ENCODE assay signal across 22 cellular contexts in genomic region chr9:131049829-131050715, GRCh38. TPM values are rescaled to one million over a fixed set of nuclear protein-coding genes. Genes with fewer than 3 reads are reported as not detected.
DNase-seq lines count a peak whose midpoint lies in the region; ATAC-seq, FAIRE-seq and TF ChIP-seq lines count a peak whose summit lies in the region.
"Had no signal": no experiment of that assay in that cellular context is flagged by ENCODE, and none has a peak within 500 bp of the region (broad histone marks: within the 10 kb centered on the region; RNA-seq: fewer than 3 reads in every experiment).

No MANE protein-coding gene starts in this region.

- peak overlapping the region in 1 of 2 experiments; percentile 4; a peak in 1 of 4 replicates for H3K9ac ChIP-seq in K562 (ENCODE audit: insufficient read depth in 1 of 2, low read depth in 2 of 2, low read length in 2 of 2)

- no peak for FAIRE-seq in K562 (lab: Jason Lieb, UNC)
- FAIRE-seq: GM12878 had no signal

- H3K27me3 ChIP-seq in heart left ventricle (peaks cover 0 to 10% (median 0%) of the 10 kb centered on the region in 9 donors), K562 (ENCODE audit: control insufficient read depth in 2 of 2, insufficient read depth in 2 of 2, low read length in 2 of 2) (peaks cover 62 to 79% of the 10 kb centered on the region in 2 experiments), osteoblast (ENCODE audit: insufficient read depth, low read length) (peaks cover 14% of the 10 kb centered on the region)

- TF ChIP-seq POLR2A in heart left ventricle (IDR thresholded peaks at IDR 0.05) (no peak), K562 (conservative IDR thresholded peaks at IDR 0.05) (no peak)

- peaks cover 4% of the 10 kb centered on the region for H3K9me1 ChIP-seq in K562 (ENCODE audit: control insufficient read depth, insufficient read depth, low read length)

- no peak overlapping the region for H3K4me3 ChIP-seq in heart left ventricle
- H3K4me3 ChIP-seq in K562, result no peak overlapping the region
- H3K4me3 ChIP-seq in osteoblast (ENCODE audit: insufficient read depth, low read length), result no peak overlapping the region
- H3K4me3 ChIP-seq: GM12878, GM23338 had no signal

- H3K4me2 ChIP-seq in K562 (ENCODE audit: insufficient read depth, low read length), result no peak overlapping the region
- H3K4me2 ChIP-seq in osteoblast (ENCODE audit: insufficient read depth, low read length), result no peak overlapping the region
- H3K4me2 ChIP-seq: GM23338 had no signal

- intact Hi-C loops in Right ventricle myocardium inferior (cut with DNase I) (loop anchor here (5.0 to 10.0 kb wide), 2 partner anchors 43 to 115 kb away; partner anchors contain the start of genes FIBCD1 and LAMC3), heart left ventricle (cut with DNase I) (loop anchor here in 9 of 10 donors (5.0 to 10.0 kb wide), 9 partner anchors 75 to 348 kb away; partner anchors contain the start of gene NUP214 (in 1 of the 9)), K562 (cut with micrococcal nuclease) (no loop called here)

- H4K20me1 ChIP-seq in K562 (replicated peaks; ENCODE audit: control insufficient read depth, insufficient read depth, low read length), result peaks cover 41% of the 10 kb centered on the region
- H4K20me1 ChIP-seq in osteoblast (ENCODE audit: insufficient read depth, low read length), result no peaks in the 10 kb centered on the region

- peak; percentile 37 for DNase-seq in Right ventricle myocardium inferior (ENCODE audit: missing footprints)
- DNase-seq in heart left ventricle, result no peak
- peak; percentile 42 for DNase-seq in M059J (ENCODE audit: low read depth)
- peak in 1 of 4 experiments; percentile 62 for DNase-seq in K562 (ENCODE audit: extremely low read depth in 1 of 4, low spot score in 3 of 4)
- peak; percentile 56 for DNase-seq in osteoblast (ENCODE audit: insufficient read length, low spot score, missing footprints)
- no peak for DNase-seq in T1000 (lab: John Stamatoyannopoulos, UW)
- DNase-seq in NCI-H128 (lab: John Stamatoyannopoulos, UW; ENCODE audit: unreplicated experiment), result no peak
- DNase-seq: AML-193; C1 segment of cervical spinal cord; CD8-positive, alpha-beta T cell; HCEC 1CT; NCI-H1092 treated with DMSO at 0.1 percent for 48 hours; NCI-H2029 treated with DMSO at 0.1 percent for 48 hours; NCI-H226; NCI-H510A treated with DMSO at 0.1 percent for 48 hours; SHP77 treated with DMSO at 0.1 percent for 48 hours; T-cell had no signal

- CTCF ChIA-PET in K562 (lab: Yijun Ruan, JAX; ENCODE audit: low intra/inter-chr PET ratio), result interaction anchor here (8.2 kb wide), 1 partner anchor 181 kb away, joined by 201 read pairs; no protein-coding TSS in a partner anchor

- POLR2A ChIA-PET in K562 (lab: Yijun Ruan, JAX), result interaction anchor here (0.6 to 99.3 kb wide), 15 partner anchors 7 to 453 kb away, joined by 3 to 3336 read pairs (median 4); partner anchors contain the start of genes AIF1L and NUP214

- TF ChIP-seq RAD21 in K562 (CRISPR knock-in tag; conservative IDR thresholded peaks at IDR 0.05 in 1 of 2, IDR thresholded peaks at IDR 0.05 in 1 of 2), result no peak

- TF ChIP-seq CTCF in heart left ventricle (IDR thresholded peaks at IDR 0.05) (no peak), K562 (IDR thresholded peaks at IDR 0.05 in 2 of 3, conservative IDR thresholded peaks at IDR 0.05 in 1 of 3; ENCODE audit: insufficient read depth in 2 of 3, low read depth in 1 of 3, low read length in 3 of 3) (no peak), osteoblast (IDR thresholded peaks at IDR 0.05; ENCODE audit: extremely low read depth, low read depth, low read length) (no peak)

- no peak for TF ChIP-seq EP300 in K562 (IDR thresholded peaks at IDR 0.05; ENCODE audit: low read length)

- H3K4me1 ChIP-seq in heart left ventricle (peaks cover 0 to 6% (median 0%) of the 10 kb centered on the region in 12 donors), K562 (replicated peaks in 1 of 2; ENCODE audit: control insufficient read depth in 2 of 2, insufficient read depth in 2 of 2, low read length in 2 of 2) (peaks cover 0 to 33% of the 10 kb centered on the region in 2 experiments; a peak in 3 of 5 replicates), osteoblast (ENCODE audit: insufficient read depth, low read length) (no peaks in the 10 kb centered on the region)

- H2AFZ ChIP-seq in K562 (ENCODE audit: low read depth, low read length) (no peak overlapping the region), osteoblast (ENCODE audit: low read length) (no peak overlapping the region)
- H2AFZ ChIP-seq: GM23338 had no signal

- no peaks in the 10 kb centered on the region for H3K36me3 ChIP-seq in heart left ventricle
- no peaks in the 10 kb centered on the region for H3K36me3 ChIP-seq in K562 (ENCODE audit: control insufficient read depth, insufficient read depth, low read length)
- no peaks in the 10 kb centered on the region for H3K36me3 ChIP-seq in osteoblast (ENCODE audit: insufficient read depth, low read length)

- ATAC-seq in Right ventricle myocardium inferior (no peak), heart left ventricle (no peak), K562 (no peak), GM18873 (IDR thresholded peaks at IDR 0.05; ENCODE audit: low FRiP score, unreplicated experiment) (no peak)
- ATAC-seq: CD8-positive, alpha-beta T cell; GM12878; GM23338; SK-N-SH treated with all-trans-retinoic acid at 6 μM for 48 hours; T-cell had no signal

- BruUV-seq in K562 (replicated peaks; lab: Mats Ljungman, UMichigan), result no TSS peak

- H3K79me2 ChIP-seq in K562 (ENCODE audit: control insufficient read depth, insufficient read depth, low read length), result no peaks in the 10 kb centered on the region
- no peaks in the 10 kb centered on the region for H3K79me2 ChIP-seq in osteoblast (ENCODE audit: insufficient read depth, low read length)

- no peak overlapping the region for H3K27ac ChIP-seq in heart left ventricle
- no peak overlapping the region for H3K27ac ChIP-seq in K562 (ENCODE audit: extremely low read depth, low read depth, low read length)
- no peak overlapping the region for H3K27ac ChIP-seq in osteoblast (ENCODE audit: low read depth, low read length)

- in situ Hi-C loops in K562 (cut with MboI), result no loop called here

- 71 to 77% (median 72%) methylated on average over 21 of the region's 21 CpGs for WGBS in heart left ventricle, 4 donors
- WGBS in K562 (ENCODE audit: insufficient coverage, low coverage, missing lambda C conversion rate), result under 1% methylated on average over 21 of the region's 21 CpGs

- H3K9me3 ChIP-seq in heart left ventricle, result no peaks in the 10 kb centered on the region
- H3K9me3 ChIP-seq in K562 (replicated peaks; ENCODE audit: control insufficient read depth, insufficient read depth, low read depth, low read length), result no peaks in the 10 kb centered on the region
- H3K9me3 ChIP-seq in osteoblast (ENCODE audit: low read depth, low read length), result no peaks in the 10 kb centered on the region

TF ChIP-seq in K562, 482 proteins besides CTCF, POLR2A, EP300 and RAD21 (continues in another document):
- TF ChIP-seq ZNF764 (CRISPR knock-in tag; IDR thresholded peaks at IDR 0.05; ENCODE audit: low read depth), result no peak

RNA-seq across cellular contexts. Expression of gene LAMC3, which starts 41.1 kb away (rescaled TPM):
- total RNA-seq in Right ventricle myocardium inferior, result 0.22 TPM
- total RNA-seq in heart left ventricle, result 1 to 10 TPM in 3 of 9 donors, under 1 TPM in 6; 0.11 to 1.8 (median 0.69) TPM
- polyA plus RNA-seq in heart left ventricle, result under 1 TPM; 0.27 to 0.67 TPM
- not detected in 2 replicates for total RNA-seq in M059J (2014; rRNA removed; shearing (Covaris generic))
- total RNA-seq in K562 (2011; cell fraction: chromatin; rRNA removed; ENCODE audit: low replicate concordance), result 0.69 TPM in 1 of 2 replicates, not detected in the other
- total RNA-seq in K562 (2011; cell fraction: nucleolus; rRNA removed), result 0.26 and 0.33 TPM in 2 replicates
- total RNA-seq in K562 (2011; cell fraction: nucleoplasm; rRNA removed), result 0.22 TPM in 1 of 2 replicates, not detected in the other
- not detected in 2 replicates for total RNA-seq in K562 (2014; rRNA removed)
- total RNA-seq in K562 (2014; rRNA removed; fragmentation: Illumina TruSeq; extraction: Trizol), result not detected in 2 replicates
- total RNA-seq in K562 (2015; rRNA removed; fragmentation: Illumina TruSeq; extraction: Trizol), result not detected in 2 replicates
- 0.09 TPM in 1 of 2 replicates, not detected in the other for total RNA-seq in K562 (2021)
- polyA plus RNA-seq in K562 (2011; rRNA removed), result 0.05 and 0.10 TPM in 2 replicates
- polyA plus RNA-seq in K562 (2011; cell fraction: cytosol; rRNA removed), result 0.03 and 0.66 TPM in 2 replicates
- polyA plus RNA-seq in K562 (2011; cell fraction: nucleus; rRNA removed), result 0.04 and 0.20 TPM in 2 replicates
- 0.03 and 0.07 TPM in 2 replicates for polyA plus RNA-seq in K562 (2012)
- not detected in 2 replicates for polyA plus RNA-seq in K562 (2014; fragmentation: Illumina TruSeq; extraction: Trizol)
- not detected for polyA plus RNA-seq in K562 (2014; fragmentation: Nextera tagmentation; extraction: Ambion mirVana)
- polyA plus RNA-seq in K562 (2014; rRNA removed), result not detected in 2 replicates
- not detected in 2 replicates for polyA minus RNA-seq in K562 (2011; rRNA and poly(A)+ RNA removed)
- polyA minus RNA-seq in K562 (2011; cell fraction: cytosol; rRNA and poly(A)+ RNA removed), result not detected in 2 replicates
- polyA minus RNA-seq in K562 (2011; cell fraction: nucleus; rRNA and poly(A)+ RNA removed), result 0.27 TPM in 1 of 2 replicates, not detected in the other
- total RNA-seq in osteoblast, result under 0.01 TPM in 1 of 2 replicates, not detected in the other
- polyA plus RNA-seq: AG04450, GM12878 had no signal

RNA-seq across cellular contexts. Expression of gene AIF1L, which starts 46.3 kb away (rescaled TPM):
- 22.2 TPM for total RNA-seq in Right ventricle myocardium inferior
- 10 to 100 TPM; 12.1 to 93.8 (median 23.7) TPM for total RNA-seq in heart left ventricle
- polyA plus RNA-seq in heart left ventricle, result 10 to 100 TPM; 15.9 to 23.1 TPM
- 1.4 and 2.1 TPM in 2 replicates for total RNA-seq in M059J (2014; rRNA removed; shearing (Covaris generic))
- total RNA-seq in K562 (2011; cell fraction: chromatin; rRNA removed; ENCODE audit: low replicate concordance), result 2.2 and 5.3 TPM in 2 replicates
- total RNA-seq in K562 (2011; cell fraction: nucleolus; rRNA removed), result 2.8 and 4.3 TPM in 2 replicates
- 4.3 and 5.2 TPM in 2 replicates for total RNA-seq in K562 (2011; cell fraction: nucleoplasm; rRNA removed)
- total RNA-seq in K562 (2014; rRNA removed), result 0.86 and 1.1 TPM in 2 replicates
- 1.3 and 1.5 TPM in 2 replicates for total RNA-seq in K562 (2014; rRNA removed; fragmentation: Illumina TruSeq; extraction: Trizol)
- 0.68 and 0.76 TPM in 2 replicates for total RNA-seq in K562 (2015; rRNA removed; fragmentation: Illumina TruSeq; extraction: Trizol)
- total RNA-seq in K562 (2021), result 1.7 and 2.0 TPM in 2 replicates
- polyA plus RNA-seq in K562 (2011; rRNA removed), result 5.9 and 9.1 TPM in 2 replicates
- 4.5 and 4.9 TPM in 2 replicates for polyA plus RNA-seq in K562 (2011; cell fraction: cytosol; rRNA removed)
- 3.3 and 4.2 TPM in 2 replicates for polyA plus RNA-seq in K562 (2011; cell fraction: nucleus; rRNA removed)
- polyA plus RNA-seq in K562 (2012), result 2.7 and 2.8 TPM in 2 replicates
- polyA plus RNA-seq in K562 (2014; fragmentation: Illumina TruSeq; extraction: Trizol), result 2.3 and 2.6 TPM in 2 replicates
- under 1 TPM; 0.34 to 0.77 TPM for polyA plus RNA-seq in K562 (2014; fragmentation: Nextera tagmentation; extraction: Ambion mirVana)
- polyA plus RNA-seq in K562 (2014; rRNA removed), result 1.6 TPM in 2 replicates
- 6.6 and 8.9 TPM in 2 replicates for polyA minus RNA-seq in K562 (2011; rRNA and poly(A)+ RNA removed)
- 1.5 and 4.4 TPM in 2 replicates for polyA minus RNA-seq in K562 (2011; cell fraction: cytosol; rRNA and poly(A)+ RNA removed)
- polyA minus RNA-seq in K562 (2011; cell fraction: nucleus; rRNA and poly(A)+ RNA removed), result 1.1 and 1.9 TPM in 2 replicates
- under 0.01 TPM in 1 of 2 replicates, not detected in the other for total RNA-seq in osteoblast
- total RNA-seq: CD8-positive, alpha-beta T cell had no signal

Comparison
In these comparisons a context has a peak if more than half of its experiments do, and no peak if none do; other contexts are left out.
1. DNase-seq: peak in Right ventricle myocardium inferior (single experiment), M059J (single experiment) and osteoblast (single experiment); none in heart left ventricle (0 of 5), T1000 (single experiment) and NCI-H128 (single experiment).